ENCODE assay signal across 1 cellular context in genomic region chr3:85502148-85502875, GRCh38.
TF ChIP-seq lines count a peak whose summit lies in the region.

No MANE protein-coding gene starts in this region.

TF ChIP-seq in K562, 482 proteins besides CTCF, POLR2A, EP300 and RAD21 (continued from another document):
- TF ChIP-seq ZBTB40 (IDR thresholded peaks at IDR 0.05) = peak; percentile 51; the same call in 1 of the 2 replicates
- no peak for TF ChIP-seq ZBTB40 (CRISPR knock-in tag; IDR thresholded peaks at IDR 0.05)
- TF ChIP-seq ETV5 (CRISPR knock-in tag; IDR thresholded peaks at IDR 0.05; ENCODE audit: low read depth) = no peak
- TF ChIP-seq LEF1 (IDR thresholded peaks at IDR 0.05) = no peak
- no peak for TF ChIP-seq CEBPG (CRISPR knock-in tag; IDR thresholded peaks at IDR 0.05)
- TF ChIP-seq CEBPG (tag; conservative IDR thresholded peaks at IDR 0.05 in 1 of 2, IDR thresholded peaks at IDR 0.05 in 1 of 2) = peak in 1 of 2 experiments; percentile 76; a peak in 2 of 4 replicates
- TF ChIP-seq NR2F6 (CRISPR knock-in tag; IDR thresholded peaks at IDR 0.05) = no peak
